ENCODE assay signal across 1 cellular context in the genomic region with DNA sequence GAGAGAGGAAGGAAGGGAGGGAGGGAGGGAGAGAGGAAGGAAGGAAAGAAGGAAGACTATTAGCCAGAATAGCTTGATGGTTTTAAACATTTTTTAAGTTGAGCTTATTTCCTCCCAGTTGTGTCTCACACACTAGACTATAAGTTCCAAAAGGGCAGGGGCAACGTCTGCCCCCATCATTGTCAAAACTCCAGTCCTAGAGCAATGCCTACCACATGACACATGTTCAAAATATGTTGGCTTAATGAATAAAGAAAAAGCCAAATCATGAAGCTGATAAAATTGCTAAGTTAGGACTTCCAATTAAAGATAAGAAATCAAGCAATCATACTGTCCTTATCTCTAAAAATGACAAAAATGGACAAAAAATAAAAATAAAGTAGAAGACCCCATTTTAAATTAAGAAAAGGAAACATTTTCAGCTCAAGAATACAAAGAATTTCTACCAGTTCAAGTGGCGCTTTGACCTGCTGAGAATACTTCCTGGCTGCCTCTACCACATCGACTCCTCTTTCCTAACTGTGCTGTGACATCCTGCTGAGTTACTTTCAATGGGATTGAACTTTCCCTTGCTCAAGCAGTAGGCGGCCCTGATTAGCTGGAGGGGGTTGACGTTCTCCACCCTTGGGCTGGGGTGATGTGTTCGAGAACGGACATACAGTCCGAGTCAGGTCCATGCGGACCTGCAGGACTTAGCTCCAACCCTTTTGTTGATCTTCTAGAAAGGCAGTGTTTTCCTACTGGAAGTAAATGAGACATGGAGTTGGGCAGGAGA.
TF ChIP-seq lines count a peak whose summit lies in the region.

No MANE protein-coding gene starts in this region.

TF ChIP-seq in Ishikawa, 13 proteins besides CTCF, POLR2A, EP300 and RAD21 (continued from another document):
- TF ChIP-seq, protein P1, sequence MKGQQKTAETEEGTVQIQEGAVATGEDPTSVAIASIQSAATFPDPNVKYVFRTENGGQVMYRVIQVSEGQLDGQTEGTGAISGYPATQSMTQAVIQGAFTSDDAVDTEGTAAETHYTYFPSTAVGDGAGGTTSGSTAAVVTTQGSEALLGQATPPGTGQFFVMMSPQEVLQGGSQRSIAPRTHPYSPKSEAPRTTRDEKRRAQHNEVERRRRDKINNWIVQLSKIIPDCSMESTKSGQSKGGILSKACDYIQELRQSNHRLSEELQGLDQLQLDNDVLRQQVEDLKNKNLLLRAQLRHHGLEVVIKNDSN (IDR thresholded peaks at IDR 0.05), result no peak
- no peak; the same call in 1 of the 2 replicates for TF ChIP-seq NFIC (IDR thresholded peaks at IDR 0.05)
- peak; percentile 54; the same call in 1 of the 2 replicates for TF ChIP-seq CEBPB (IDR thresholded peaks at IDR 0.05)
- no peak for TF ChIP-seq YY1 (IDR thresholded peaks at IDR 0.05; ENCODE audit: low read depth)
- TF ChIP-seq, protein P2, sequence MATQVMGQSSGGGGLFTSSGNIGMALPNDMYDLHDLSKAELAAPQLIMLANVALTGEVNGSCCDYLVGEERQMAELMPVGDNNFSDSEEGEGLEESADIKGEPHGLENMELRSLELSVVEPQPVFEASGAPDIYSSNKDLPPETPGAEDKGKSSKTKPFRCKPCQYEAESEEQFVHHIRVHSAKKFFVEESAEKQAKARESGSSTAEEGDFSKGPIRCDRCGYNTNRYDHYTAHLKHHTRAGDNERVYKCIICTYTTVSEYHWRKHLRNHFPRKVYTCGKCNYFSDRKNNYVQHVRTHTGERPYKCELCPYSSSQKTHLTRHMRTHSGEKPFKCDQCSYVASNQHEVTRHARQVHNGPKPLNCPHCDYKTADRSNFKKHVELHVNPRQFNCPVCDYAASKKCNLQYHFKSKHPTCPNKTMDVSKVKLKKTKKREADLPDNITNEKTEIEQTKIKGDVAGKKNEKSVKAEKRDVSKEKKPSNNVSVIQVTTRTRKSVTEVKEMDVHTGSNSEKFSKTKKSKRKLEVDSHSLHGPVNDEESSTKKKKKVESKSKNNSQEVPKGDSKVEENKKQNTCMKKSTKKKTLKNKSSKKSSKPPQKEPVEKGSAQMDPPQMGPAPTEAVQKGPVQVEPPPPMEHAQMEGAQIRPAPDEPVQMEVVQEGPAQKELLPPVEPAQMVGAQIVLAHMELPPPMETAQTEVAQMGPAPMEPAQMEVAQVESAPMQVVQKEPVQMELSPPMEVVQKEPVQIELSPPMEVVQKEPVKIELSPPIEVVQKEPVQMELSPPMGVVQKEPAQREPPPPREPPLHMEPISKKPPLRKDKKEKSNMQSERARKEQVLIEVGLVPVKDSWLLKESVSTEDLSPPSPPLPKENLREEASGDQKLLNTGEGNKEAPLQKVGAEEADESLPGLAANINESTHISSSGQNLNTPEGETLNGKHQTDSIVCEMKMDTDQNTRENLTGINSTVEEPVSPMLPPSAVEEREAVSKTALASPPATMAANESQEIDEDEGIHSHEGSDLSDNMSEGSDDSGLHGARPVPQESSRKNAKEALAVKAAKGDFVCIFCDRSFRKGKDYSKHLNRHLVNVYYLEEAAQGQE (IDR thresholded peaks at IDR 0.05; ENCODE audit: low read depth), result no peak
- TF ChIP-seq FOXM1 (IDR thresholded peaks at IDR 0.05; ENCODE audit: borderline replicate concordance, low read depth), result no peak
- peak; percentile 49; the same call in 1 of the 2 replicates for TF ChIP-seq TCF12 (IDR thresholded peaks at IDR 0.05; ENCODE audit: low read depth)
- no peak for TF ChIP-seq EGR1 (IDR thresholded peaks at IDR 0.05)
- TF ChIP-seq, protein P3, sequence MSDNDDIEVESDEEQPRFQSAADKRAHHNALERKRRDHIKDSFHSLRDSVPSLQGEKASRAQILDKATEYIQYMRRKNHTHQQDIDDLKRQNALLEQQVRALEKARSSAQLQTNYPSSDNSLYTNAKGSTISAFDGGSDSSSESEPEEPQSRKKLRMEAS (IDR thresholded peaks at IDR 0.05), result 0 out of 2 replicates have a peak, but pooled peaks have one; percentile 22
- TF ChIP-seq CREB1 (IDR thresholded peaks at IDR 0.05; ENCODE audit: low read depth), result no peak
TF ChIP-seq in Ishikawa: peak in this region for 4.
